ENCODE assay signal across 8 cellular contexts in the genomic region with DNA sequence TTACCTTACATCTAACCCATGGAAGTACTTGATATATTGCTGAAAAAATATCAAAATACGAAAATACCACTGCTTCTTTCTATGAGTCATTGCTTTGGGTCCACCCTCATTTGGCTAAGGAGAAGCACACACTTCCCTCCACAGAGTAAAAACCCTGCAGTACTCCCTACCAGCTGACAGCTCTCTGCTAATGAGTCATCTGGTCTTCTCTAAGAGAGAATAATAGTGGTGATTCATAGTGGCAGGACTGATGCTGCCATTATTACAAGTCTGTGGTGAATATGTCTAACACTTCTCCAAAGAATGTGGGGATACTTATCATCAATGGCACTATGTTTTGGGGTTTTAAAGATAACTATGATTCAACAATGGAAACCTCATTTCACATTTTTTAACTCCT.
DNase-seq lines count a peak whose midpoint lies in the region; ATAC-seq and TF ChIP-seq lines count a peak whose summit lies in the region.

No MANE protein-coding gene starts in this region.

- TF ChIP-seq CTCF in GM12865 (IDR thresholded peaks at IDR 0.05; ENCODE audit: insufficient read depth, low read depth, low read length, missing control alignments): no peak

- ATAC-seq in GM21786 (IDR thresholded peaks at IDR 0.05; ENCODE audit: unreplicated experiment): peak; percentile 97

- peak; percentile 21 for DNase-seq in GM12865 (ENCODE audit: low read depth)
- DNase-seq in LHCN-M2 (ENCODE audit: low read depth): peak; percentile 38
- DNase-seq in epithelial cell of prostate (ENCODE audit: low read depth, low spot score): peak; percentile 66
- no peak for DNase-seq in inferior parietal cortex (ENCODE audit: extremely low spot score)
- DNase-seq in KG1 (lab: John Stamatoyannopoulos, UW): no peak
- DNase-seq in NCI-H1930 (lab: John Stamatoyannopoulos, UW): no peak
- no peak for DNase-seq in NAMALWA (ENCODE audit: low spot score)

- H3K27ac ChIP-seq in epithelial cell of prostate: no peak overlapping the region

- no peak overlapping the region for H3K4me3 ChIP-seq in GM12865 (ENCODE audit: low read depth, low read length)

Comparison
In these comparisons a context has a peak if more than half of its experiments do, and no peak if none do; other contexts are left out.
1. DNase-seq: peak in GM12865 (single experiment), LHCN-M2 (single experiment) and epithelial cell of prostate (single experiment); none in inferior parietal cortex (single experiment), KG1 (single experiment), NCI-H1930 (0 of 2) and NAMALWA (single experiment).